17 cellular contexts compared by ENCODE assay signal in the genomic region with DNA sequence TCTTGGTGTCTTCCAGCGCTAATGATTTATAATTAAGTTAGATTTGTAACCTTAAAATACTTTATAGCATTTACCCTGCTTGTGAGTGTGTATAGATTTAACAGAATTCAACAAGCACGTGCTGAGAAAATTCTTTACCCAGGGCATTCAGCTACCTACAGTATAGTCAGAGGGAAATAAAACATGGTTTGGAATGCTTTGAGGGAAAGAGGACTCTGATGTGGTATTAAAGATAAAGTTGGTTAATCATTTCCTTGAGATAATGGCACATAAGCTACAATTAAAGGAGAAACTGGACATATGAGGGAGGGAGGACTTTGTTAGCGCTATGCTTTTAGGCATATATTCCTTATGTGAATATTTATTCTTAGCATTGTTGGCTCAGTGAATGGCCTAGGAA. TPM values are rescaled to one million over a fixed set of nuclear protein-coding genes. Genes with fewer than 3 reads are reported as not detected.
DNase-seq lines count a peak whose midpoint lies in the region; ATAC-seq, FAIRE-seq and TF ChIP-seq lines count a peak whose summit lies in the region.
"Had no signal": no experiment of that assay in that cellular context is flagged by ENCODE, and none has a peak within 500 bp of the region (broad histone marks: within the 10 kb centered on the region; RNA-seq: fewer than 3 reads in every experiment).

No MANE protein-coding gene starts in this region.

- POLR2A ChIA-PET in endothelial cell of umbilical vein (lab: Charles Lee), result no interaction called here

- no peaks in the 10 kb centered on the region for H3K9me3 Mint-ChIP-seq in activated T-cell treated with anti-CD3 and anti-CD28 coated beads, Interleukin-2, amount 50 U/mL, for 72 hours
- H3K9me3 Mint-ChIP-seq: CD8-positive, alpha-beta T cell had no signal

- peaks cover 4% of the 10 kb centered on the region for H3K4me1 ChIP-seq in endothelial cell of umbilical vein (ENCODE audit: control insufficient read depth, extremely low read depth, insufficient read depth, low read length)
- H3K4me1 ChIP-seq in pancreas, result peaks cover 0 to 9% (median 8%) of the 10 kb centered on the region in 3 donors
- no peaks in the 10 kb centered on the region for H3K4me1 ChIP-seq in smooth muscle cell (ENCODE audit: low read depth)

- peaks cover 26% of the 10 kb centered on the region for H3K4me1 Mint-ChIP-seq in activated T-cell treated with anti-CD3 and anti-CD28 coated beads, Interleukin-2, amount 50 U/mL, for 72 hours (ENCODE audit: low read depth)
- H3K4me1 Mint-ChIP-seq: CD14-positive monocyte had no signal

- H3K9me1 ChIP-seq in endothelial cell of umbilical vein (replicated peaks; ENCODE audit: control insufficient read depth, extremely low read depth, insufficient read depth, low read length), result no peaks in the 10 kb centered on the region

- ATAC-seq in activated T-cell treated with anti-CD3 and anti-CD28 coated beads, Interleukin-2, amount 50 U/mL, for 72 hours (replicated peaks in 1 of 2), result no peak
- peak; percentile 77 to 96 (median 86) for ATAC-seq in pancreas
- ATAC-seq: CD8-positive, alpha-beta T cell; HCT116 had no signal

- peaks cover 6% of the 10 kb centered on the region for H3K27me3 Mint-ChIP-seq in activated T-cell treated with anti-CD3 and anti-CD28 coated beads, Interleukin-2, amount 50 U/mL, for 72 hours (ENCODE audit: low read depth)

- CTCF ChIA-PET in endothelial cell of umbilical vein (lab: Charles Lee), result interaction anchor here (1.1 kb wide), 1 partner anchor 68 kb away, joined by 3 read pairs; no protein-coding TSS in a partner anchor

- H4K20me1 ChIP-seq in endothelial cell of umbilical vein (replicated peaks; ENCODE audit: control insufficient read depth, extremely low read depth, insufficient read depth, low read length) (no peaks in the 10 kb centered on the region), smooth muscle cell (ENCODE audit: low read depth) (no peaks in the 10 kb centered on the region)

- 20 to 23% methylated on average over 3 of the region's 3 CpGs for WGBS in pancreas, 2 donors
- WGBS in smooth muscle cell (ENCODE audit: low lambda C conversion rate), result 76% methylated on average over 3 of the region's 3 CpGs

- no peak for DNase-seq in activated T-cell treated with anti-CD3 and anti-CD28 coated beads, Interleukin-2, amount 50 U/mL, for 72 hours
- DNase-seq in activated T-cell treated with anti-CD3 and anti-CD28 coated beads, Interleukin-2, amount 50 U/mL, for 1 hour, result no peak
- DNase-seq in endothelial cell of umbilical vein (ENCODE audit: low read depth, low spot score), result no peak
- DNase-seq in pancreas, result no peak
- DNase-seq in smooth muscle cell (lab: John Stamatoyannopoulos, UW; ENCODE audit: unreplicated experiment), result no peak
- DNase-seq in NCI-H2171 (lab: John Stamatoyannopoulos, UW), result no peak
- DNase-seq in putamen (ENCODE audit: low spot score), result no peak
- no peak for DNase-seq in SKM-1 (lab: John Stamatoyannopoulos, UW; ENCODE audit: unreplicated experiment)
- DNase-seq: CD8-positive, alpha-beta T cell; DMS 273 treated with DMSO at 0.1 percent for 48 hours; GM23248 had no signal

- no peak overlapping the region for H3K4me2 ChIP-seq in endothelial cell of umbilical vein (ENCODE audit: insufficient read depth, low read length)
- H3K4me2 ChIP-seq in smooth muscle cell, result no peak overlapping the region

- H3K27ac ChIP-seq in endothelial cell of umbilical vein (ENCODE audit: insufficient read depth, low read depth, low read length) (no peak overlapping the region), pancreas (no peak overlapping the region), smooth muscle cell (ENCODE audit: low read depth) (no peak overlapping the region)
- H3K27ac ChIP-seq: 22Rv1, GM23248, HL-60 had no signal

- TF ChIP-seq CTCF in endothelial cell of umbilical vein (IDR thresholded peaks at IDR 0.05; ENCODE audit: extremely low read depth in 1 of 2, insufficient read depth in 1 of 2, low read depth in 1 of 2, low read length in 2 of 2) (no peak), pancreas (IDR thresholded peaks at IDR 0.05) (no peak), smooth muscle cell (IDR thresholded peaks at IDR 0.05; ENCODE audit: borderline replicate concordance, insufficient read depth, poor library complexity, severe bottlenecking) (no peak)

- peak overlapping the region; percentile 8 for H3K27ac Mint-ChIP-seq in activated T-cell treated with anti-CD3 and anti-CD28 coated beads, Interleukin-2, amount 50 U/mL, for 72 hours
- H3K27ac Mint-ChIP-seq: CD14-positive monocyte; CD8-positive, alpha-beta T cell had no signal

- H3K9ac ChIP-seq in endothelial cell of umbilical vein (replicated peaks; ENCODE audit: extremely low read depth, insufficient read depth, low read length) (no peak overlapping the region), smooth muscle cell (ENCODE audit: low read depth) (no peak overlapping the region)
- H3K9ac ChIP-seq: GM23248 had no signal

- H3K79me2 ChIP-seq in endothelial cell of umbilical vein (ENCODE audit: control insufficient read depth, insufficient read depth, low read length), result no peaks in the 10 kb centered on the region
- H3K79me2 ChIP-seq in smooth muscle cell (ENCODE audit: low read depth), result no peaks in the 10 kb centered on the region

- H3K27me3 ChIP-seq in endothelial cell of umbilical vein (ENCODE audit: control insufficient read depth in 2 of 2, insufficient read depth in 2 of 2, low read length in 2 of 2), result no peaks in the 10 kb centered on the region
- H3K27me3 ChIP-seq in pancreas, result no peaks in the 10 kb centered on the region
- H3K27me3 ChIP-seq in smooth muscle cell (ENCODE audit: low read depth), result no peaks in the 10 kb centered on the region

- H2AFZ ChIP-seq in endothelial cell of umbilical vein (ENCODE audit: low read depth, low read length), result no peak overlapping the region
- no peak overlapping the region for H2AFZ ChIP-seq in smooth muscle cell (ENCODE audit: low read depth)
- H2AFZ ChIP-seq: GM23248 had no signal

- no peaks in the 10 kb centered on the region for H3F3A ChIP-seq in smooth muscle cell (ENCODE audit: low read depth)

- H3K9me3 ChIP-seq in endothelial cell of umbilical vein (replicated peaks; ENCODE audit: control insufficient read depth, insufficient read depth, low read length) (no peaks in the 10 kb centered on the region), pancreas (no peaks in the 10 kb centered on the region), smooth muscle cell (replicated peaks; ENCODE audit: low read depth) (no peaks in the 10 kb centered on the region)

- intact Hi-C loops in endothelial cell of umbilical vein (cut with micrococcal nuclease) (no loop called here), pancreas (cut with DNase I) (no loop called here)

- H3K36me3 Mint-ChIP-seq in activated T-cell treated with anti-CD3 and anti-CD28 coated beads, Interleukin-2, amount 50 U/mL, for 72 hours (ENCODE audit: insufficient read depth in 2 of 2), result peaks cover 1 to 12% of the 10 kb centered on the region in 2 donors
- H3K36me3 Mint-ChIP-seq: CD14-positive monocyte; CD8-positive, alpha-beta T cell had no signal

- H3K4me3 Mint-ChIP-seq in activated T-cell treated with anti-CD3 and anti-CD28 coated beads, Interleukin-2, amount 50 U/mL, for 72 hours, result no peak overlapping the region
- H3K4me3 Mint-ChIP-seq: CD14-positive monocyte; CD8-positive, alpha-beta T cell had no signal

- TF ChIP-seq POLR2A in endothelial cell of umbilical vein (IDR thresholded peaks at IDR 0.05; ENCODE audit: low read depth, low read length), result no peak

- dilution Hi-C loops in endothelial cell of umbilical vein (cut with MboI; ENCODE audit: extremely low pct_ligation_motif_present, low sequenced_read_pairs), result no loop called here

- H3K36me3 ChIP-seq in endothelial cell of umbilical vein (ENCODE audit: control insufficient read depth in 2 of 2, extremely low read depth in 1 of 2, insufficient read depth in 2 of 2, low read length in 2 of 2) (no peaks in the 10 kb centered on the region), pancreas (no peaks in the 10 kb centered on the region), smooth muscle cell (ENCODE audit: low read depth) (no peaks in the 10 kb centered on the region)

- FAIRE-seq in endothelial cell of umbilical vein (lab: Jason Lieb, UNC) (no peak), pancreas (lab: Jason Lieb, UNC) (no peak)
- FAIRE-seq: H54 had no signal

- H3K4me3 ChIP-seq in endothelial cell of umbilical vein (replicated peaks in 1 of 3; ENCODE audit: insufficient read depth in 1 of 3, low read depth in 1 of 3, low read length in 3 of 3), result no peak overlapping the region
- H3K4me3 ChIP-seq in pancreas, result peak overlapping the region in 1 of 4 donors; percentile 3
- H3K4me3 ChIP-seq in smooth muscle cell, result no peak overlapping the region
- H3K4me3 ChIP-seq: GM23248 had no signal

- no TSS peak for BruUV-seq in endothelial cell of umbilical vein (replicated peaks; lab: Mats Ljungman, UMichigan)

TF ChIP-seq in endothelial cell of umbilical vein, 7 proteins besides CTCF, POLR2A, EP300 and RAD21:
- TF ChIP-seq JUN (IDR thresholded peaks at IDR 0.05; ENCODE audit: borderline replicate concordance, insufficient read depth, insufficient read length, low read depth), result no peak
- TF ChIP-seq GATA2 (IDR thresholded peaks at IDR 0.05; ENCODE audit: insufficient read depth, insufficient read length, low read depth, low read length), result peak; percentile 26
- no peak for TF ChIP-seq MYC (IDR thresholded peaks at IDR 0.05; ENCODE audit: low read depth, low read length)
- TF ChIP-seq POLR2AphosphoS5 (IDR thresholded peaks at IDR 0.05; ENCODE audit: insufficient read depth, low read depth, low read length), result no peak

RNA-seq across cellular contexts. Expression of gene IL12RB2, which starts 26.4 kb away (rescaled TPM):
- 100 to 1,000 TPM; 128 to 136 TPM for total RNA-seq in activated T-cell treated with anti-CD3 and anti-CD28 coated beads, Interleukin-2, amount 50 U/mL, for 72 hours
- 0.42 and 0.48 TPM in 2 replicates for total RNA-seq in endothelial cell of umbilical vein
- polyA plus RNA-seq in endothelial cell of umbilical vein, result 0.05 TPM in 1 of 2 replicates, not detected in the other
- 0.10 and 0.14 TPM in 2 replicates for polyA plus RNA-seq in endothelial cell of umbilical vein (2011; cell fraction: cytosol; rRNA removed)
- 0.05 and 0.08 TPM in 2 replicates for polyA plus RNA-seq in endothelial cell of umbilical vein (2011; cell fraction: nucleus; rRNA removed)
- 0.04 and 0.12 TPM in 2 replicates for polyA plus RNA-seq in endothelial cell of umbilical vein (2012)
- 0.24 TPM in 1 of 2 replicates, not detected in the other for polyA minus RNA-seq in endothelial cell of umbilical vein
- polyA minus RNA-seq in endothelial cell of umbilical vein (2011; cell fraction: cytosol; rRNA and poly(A)+ RNA removed), result not detected
- polyA minus RNA-seq in endothelial cell of umbilical vein (2011; cell fraction: nucleus; rRNA and poly(A)+ RNA removed), result not detected in 2 replicates
- total RNA-seq in pancreas, result 1 to 10 TPM; 2.1 to 5.0 (median 3.5) TPM
- polyA plus RNA-seq in pancreas, result under 1 TPM; 0.65 to 0.92 TPM
- total RNA-seq in smooth muscle cell, result 0.49 TPM in 1 of 2 replicates, not detected in the other
- 0.50 TPM in 1 of 2 replicates, not detected in the other for polyA plus RNA-seq in smooth muscle cell
- total RNA-seq: GM23248 had no signal
- polyA plus RNA-seq: BJ, CD14-positive monocyte had no signal

Comparison
In these comparisons a context has a peak if more than half of its experiments do, and no peak if none do; other contexts are left out.
1. ATAC-seq: peak in pancreas (4 of 4); none in activated T-cell treated with anti-CD3 and anti-CD28 coated beads, Interleukin-2, amount 50 U/mL, for 72 hours (0 of 2).
2. RNA of gene IL12RB2, which starts 26.4 kb away (total RNA-seq): 128 to 136 TPM in activated T-cell treated with anti-CD3 and anti-CD28 coated beads, Interleukin-2, amount 50 U/mL, for 72 hours; 2.1 to 5.0 TPM in pancreas, 0.42 to 0.48 TPM in endothelial cell of umbilical vein and 0.49 TPM in smooth muscle cell; every median in the first group is over 10 times any median in the second.